In genomic region chr5:14735944-14736343, GRCh38 we compare ENCODE assay signal across 21 cellular contexts.
DNase-seq lines count a peak whose midpoint lies in the region; ATAC-seq and TF ChIP-seq lines count a peak whose summit lies in the region.
"Had no signal": no experiment of that assay in that cellular context is flagged by ENCODE, and none has a peak within 500 bp of the region (broad histone marks: within the 10 kb centered on the region; RNA-seq: fewer than 3 reads in every experiment).

No MANE protein-coding gene starts in this region.

- no TSS peak for BruUV-seq in PC-3 (replicated peaks; lab: Mats Ljungman, UMichigan)

- no peak overlapping the region for H3K9ac ChIP-seq in PC-3 (ENCODE audit: low read length)
- H3K9ac ChIP-seq: neural progenitor cell, SK-N-SH had no signal

- intact Hi-C loops in Right ventricle myocardium inferior (cut with DNase I) = no loop called here
- intact Hi-C loops in dorsolateral prefrontal cortex (cut with DNase I) = no loop called here
- intact Hi-C loops in lower lobe of right lung (cut with DNase I) = no loop called here
- intact Hi-C loops in ascending aorta (cut with DNase I) = no loop called here
- intact Hi-C loops in PC-3 (cut with micrococcal nuclease) = no loop called here

- H3K4me2 ChIP-seq in PC-3 (ENCODE audit: low read length) = no peak overlapping the region
- H3K4me2 ChIP-seq: A549, neural progenitor cell, SK-N-SH had no signal

- no peaks in the 10 kb centered on the region for H3K79me2 ChIP-seq in PC-3 (ENCODE audit: low read length)

- ATAC-seq in Right ventricle myocardium inferior = peak; percentile 69
- peak; percentile 56 to 68 for ATAC-seq in lower lobe of right lung
- no peak for ATAC-seq in PC-3
- ATAC-seq: A549; activated CD8-positive, alpha-beta T cell treated with anti-CD3 and anti-CD28 coated beads for 36 hours; activated T-cell treated with anti-CD3 and anti-CD28 coated beads, Interleukin-2, amount 50 U/mL, for 4 hours had no signal

- no peaks in the 10 kb centered on the region for H4K20me1 ChIP-seq in PC-3 (ENCODE audit: low read length)

- POLR2A ChIA-PET in PC-3 (lab: Charles Lee; ENCODE audit: unreplicated experiment) = no interaction called here

- H3K27ac ChIP-seq in right atrium auricular region (no peak overlapping the region), dorsolateral prefrontal cortex (peak overlapping the region in 33 of 59 donors; percentile 2 to 94 (median 66)), lower lobe of right lung (no peak overlapping the region), thymus (ENCODE audit: low read depth) (peak overlapping the region; percentile 40), ascending aorta (no peak overlapping the region), PC-3 (ENCODE audit: low read length) (no peak overlapping the region)
- H3K27ac ChIP-seq: A549, neural progenitor cell, suprapubic skin had no signal

- peak; percentile 55 for DNase-seq in Right ventricle myocardium inferior (ENCODE audit: missing footprints)
- no peak for DNase-seq in right atrium auricular region (ENCODE audit: low spot score)
- peak in 2 of 10 donors; percentile 47 to 66 for DNase-seq in dorsolateral prefrontal cortex
- DNase-seq in lower lobe of right lung = no peak
- no peak for DNase-seq in stimulated activated CD4-positive, alpha-beta T cell treated with anti-CD3 and anti-CD28 coated beads, Interleukin-15, amount 100 ng/mL, for 24 hours
- DNase-seq in ascending aorta (ENCODE audit: low spot score in 2 of 2) = no peak
- DNase-seq in PC-3 = no peak
- DNase-seq: activated CD8-positive, alpha-beta T cell treated with anti-CD3 and anti-CD28 coated beads for 36 hours; activated naive CD4-positive, alpha-beta T cell treated with anti-CD3 and anti-CD28 coated beads, Interleukin-2, amount 10 ng/mL, durations not matched to agents 7 days and 5 days; activated T-cell treated with anti-CD3 and anti-CD28 coated beads, Interleukin-2, amount 50 U/mL, for 4 hours; CD4-positive, alpha-beta memory T cell; erythroblast; foreskin melanocyte; GF-D8; IMR-90; NCI-H226; SK-N-SH had no signal

- H3K9me3 ChIP-seq in right atrium auricular region = no peaks in the 10 kb centered on the region
- H3K9me3 ChIP-seq in lower lobe of right lung = no peaks in the 10 kb centered on the region
- no peaks in the 10 kb centered on the region for H3K9me3 ChIP-seq in thymus (ENCODE audit: control insufficient read depth)
- no peaks in the 10 kb centered on the region for H3K9me3 ChIP-seq in ascending aorta
- H3K9me3 ChIP-seq in PC-3 (ENCODE audit: low read length) = no peaks in the 10 kb centered on the region
- H3K9me3 ChIP-seq: A549, SK-N-SH, suprapubic skin had no signal

- CTCF ChIA-PET in PC-3 (lab: Charles Lee) = no interaction called here

- WGBS in thymus = 92% methylated on average over 4 of the region's 4 CpGs

- H3K4me3 ChIP-seq in right atrium auricular region (no peak overlapping the region), dorsolateral prefrontal cortex (no peak overlapping the region), lower lobe of right lung (no peak overlapping the region), thymus (ENCODE audit: low read length) (no peak overlapping the region), ascending aorta (no peak overlapping the region), PC-3 (ENCODE audit: low read length) (no peak overlapping the region)
- H3K4me3 ChIP-seq: A549, neural progenitor cell, suprapubic skin had no signal

- no peak overlapping the region for H2AFZ ChIP-seq in PC-3 (ENCODE audit: low read length)
- H2AFZ ChIP-seq: neural progenitor cell had no signal

- H3K9me2 ChIP-seq in PC-3 (replicated peaks; ENCODE audit: low read length) = no peaks in the 10 kb centered on the region
- H3K9me2 ChIP-seq: SK-N-SH had no signal

- H3K27me3 ChIP-seq in right atrium auricular region (no peaks in the 10 kb centered on the region), dorsolateral prefrontal cortex (no peaks in the 10 kb centered on the region), lower lobe of right lung (ENCODE audit: low read depth) (no peaks in the 10 kb centered on the region), thymus (ENCODE audit: control insufficient read depth, insufficient read depth) (no peaks in the 10 kb centered on the region), ascending aorta (no peaks in the 10 kb centered on the region), PC-3 (ENCODE audit: low read length) (no peaks in the 10 kb centered on the region)
- H3K27me3 ChIP-seq: neural progenitor cell, suprapubic skin had no signal

- TF ChIP-seq CTCF in right atrium auricular region (IDR thresholded peaks at IDR 0.05) = no peak
- no peak for TF ChIP-seq CTCF in dorsolateral prefrontal cortex (IDR thresholded peaks at IDR 0.05 in 54 of 56, conservative IDR thresholded peaks at IDR 0.05 in 2 of 56; ENCODE audit: low read depth in 1 of 56, partially characterized antibody in 56 of 56)
- TF ChIP-seq CTCF in lower lobe of right lung (IDR thresholded peaks at IDR 0.05) = no peak
- TF ChIP-seq CTCF in ascending aorta (IDR thresholded peaks at IDR 0.05) = no peak
- TF ChIP-seq CTCF in PC-3 (conservative IDR thresholded peaks at IDR 0.05; ENCODE audit: low read depth, low read length) = no peak

- H3K4me1 ChIP-seq in right atrium auricular region (peaks cover 0 to 46% of the 10 kb centered on the region in 2 donors), lower lobe of right lung (no peaks in the 10 kb centered on the region), thymus (ENCODE audit: control insufficient read depth, insufficient read depth, low read length) (peaks cover 18% of the 10 kb centered on the region), ascending aorta (peaks cover 8 to 21% of the 10 kb centered on the region in 2 donors), PC-3 (ENCODE audit: insufficient read depth, low read length) (peaks cover 18% of the 10 kb centered on the region)
- H3K4me1 ChIP-seq: A549, suprapubic skin had no signal

- no peaks in the 10 kb centered on the region for H3F3A ChIP-seq in PC-3 (ENCODE audit: low read length, unreplicated experiment)

- H3K36me3 ChIP-seq in right atrium auricular region = peaks cover 7% of the 10 kb centered on the region
- peaks cover 25% of the 10 kb centered on the region for H3K36me3 ChIP-seq in lower lobe of right lung
- H3K36me3 ChIP-seq in thymus (ENCODE audit: control insufficient read depth, insufficient read depth) = no peaks in the 10 kb centered on the region
- H3K36me3 ChIP-seq in ascending aorta = peaks cover 34 to 43% of the 10 kb centered on the region in 2 donors
- no peaks in the 10 kb centered on the region for H3K36me3 ChIP-seq in PC-3 (ENCODE audit: low read depth, low read length)
- H3K36me3 ChIP-seq: neural progenitor cell had no signal

Comparison
In these comparisons a context has a peak if more than half of its experiments do, and no peak if none do; other contexts are left out.
1. H3K27ac ChIP-seq: peak in dorsolateral prefrontal cortex (33 of 59) and thymus (single experiment); none in right atrium auricular region (0 of 2), lower lobe of right lung (single experiment), ascending aorta (0 of 2) and PC-3 (single experiment).